ENCODE assay signal across 11 cellular contexts in genomic region chr9:89440548-89440947, GRCh38. TPM values are rescaled to one million over a fixed set of nuclear protein-coding genes. Genes with fewer than 3 reads are reported as not detected.
A peak's percentile ranks its signal among the peaks of the same experiment; 100 is the strongest.
DNase-seq lines count a peak whose midpoint lies in the region; ATAC-seq and TF ChIP-seq lines count a peak whose summit lies in the region.
"Had no signal": no experiment of that assay in that cellular context is flagged by ENCODE, and none has a peak within 500 bp of the region (broad histone marks: within the 10 kb centered on the region; RNA-seq: fewer than 3 reads in every experiment).

No MANE protein-coding gene starts in this region.

- H3K36me3 ChIP-seq in lower lobe of right lung = no peaks in the 10 kb centered on the region
- H3K36me3 ChIP-seq in vagina = no peaks in the 10 kb centered on the region
- H3K36me3 ChIP-seq in sigmoid colon = no peaks in the 10 kb centered on the region
- H3K36me3 ChIP-seq: pancreas had no signal

- DNase-seq in stimulated activated CD4-positive, alpha-beta T cell treated with anti-CD3 and anti-CD28 coated beads, Interleukin-4, amount 100 ng/mL, for 24 hours = peak; percentile 53
- DNase-seq in stimulated activated CD4-positive, alpha-beta T cell treated with anti-CD3 and anti-CD28 coated beads, Interleukin-2, amount 100 ng/mL, for 24 hours = no peak
- DNase-seq in lower lobe of right lung = peak; percentile 90
- DNase-seq in vagina (ENCODE audit: extremely low spot score in 2 of 2) = no peak
- no peak for DNase-seq in DMS153 (lab: John Stamatoyannopoulos, UW)
- DNase-seq in sigmoid colon = no peak
- DNase-seq in EL = no peak
- DNase-seq: COR-L47, KG1, pancreas had no signal

- peak overlapping the region; percentile 95 for H3K27ac Mint-ChIP-seq in activated naive CD4-positive, alpha-beta T cell treated with anti-CD3 and anti-CD28 coated beads, Interleukin-2, amount 50 U/mL, for 24 hours

- H3K9me3 Mint-ChIP-seq in activated naive CD4-positive, alpha-beta T cell treated with anti-CD3 and anti-CD28 coated beads, Interleukin-2, amount 50 U/mL, for 24 hours = no peaks in the 10 kb centered on the region

- 67% methylated on average over 7 of the region's 7 CpGs for WGBS in sigmoid colon, 2 donors

- no peak for TF ChIP-seq CTCF in lower lobe of right lung (IDR thresholded peaks at IDR 0.05)
- TF ChIP-seq CTCF in vagina (IDR thresholded peaks at IDR 0.05) = no peak
- TF ChIP-seq CTCF in sigmoid colon (IDR thresholded peaks at IDR 0.05) = no peak

- H3K36me3 Mint-ChIP-seq in activated naive CD4-positive, alpha-beta T cell treated with anti-CD3 and anti-CD28 coated beads, Interleukin-2, amount 50 U/mL, for 24 hours = peaks cover 10% of the 10 kb centered on the region

- peak overlapping the region; percentile 64 for H3K4me3 Mint-ChIP-seq in activated naive CD4-positive, alpha-beta T cell treated with anti-CD3 and anti-CD28 coated beads, Interleukin-2, amount 50 U/mL, for 24 hours

- no peaks in the 10 kb centered on the region for H3K27me3 ChIP-seq in lower lobe of right lung (ENCODE audit: low read depth)
- H3K27me3 ChIP-seq in vagina = no peaks in the 10 kb centered on the region
- H3K27me3 ChIP-seq in sigmoid colon = no peaks in the 10 kb centered on the region
- H3K27me3 ChIP-seq: pancreas had no signal

- H3K4me1 ChIP-seq in lower lobe of right lung (peaks cover 60% of the 10 kb centered on the region), vagina (peaks cover 61% of the 10 kb centered on the region), sigmoid colon (no peaks in the 10 kb centered on the region)
- H3K4me1 ChIP-seq: pancreas had no signal

- TF ChIP-seq POLR2A in vagina (IDR thresholded peaks at IDR 0.05) (no peak), sigmoid colon (IDR thresholded peaks at IDR 0.05) (no peak)

- H3K4me3 ChIP-seq in lower lobe of right lung = no peak overlapping the region
- peak overlapping the region in 1 of 2 donors; percentile 13 for H3K4me3 ChIP-seq in vagina
- H3K4me3 ChIP-seq in sigmoid colon = no peak overlapping the region
- H3K4me3 ChIP-seq: pancreas had no signal

- intact Hi-C loops in lower lobe of right lung (cut with DNase I) (no loop called here), vagina (cut with DNase I) (no loop called here), sigmoid colon (cut with DNase I) (no loop called here)

- no peak for TF ChIP-seq EP300 in sigmoid colon (IDR thresholded peaks at IDR 0.05)

- peaks cover 87% of the 10 kb centered on the region for H3K4me1 Mint-ChIP-seq in activated naive CD4-positive, alpha-beta T cell treated with anti-CD3 and anti-CD28 coated beads, Interleukin-2, amount 50 U/mL, for 24 hours

- H3K27ac ChIP-seq in lower lobe of right lung (peak overlapping the region; percentile 62), vagina (peak overlapping the region; percentile 57), sigmoid colon (no peak overlapping the region)
- H3K27ac ChIP-seq: pancreas had no signal

- ATAC-seq in lower lobe of right lung = peak; percentile 83 to 87

- no peaks in the 10 kb centered on the region for H3K27me3 Mint-ChIP-seq in activated naive CD4-positive, alpha-beta T cell treated with anti-CD3 and anti-CD28 coated beads, Interleukin-2, amount 50 U/mL, for 24 hours

- H3K9me3 ChIP-seq in lower lobe of right lung (no peaks in the 10 kb centered on the region), vagina (no peaks in the 10 kb centered on the region), sigmoid colon (no peaks in the 10 kb centered on the region)
- H3K9me3 ChIP-seq: pancreas had no signal

RNA-seq across cellular contexts. Expression of gene SEMA4D, which starts 57.4 kb away (rescaled TPM):
- 49.9 TPM for total RNA-seq in lower lobe of right lung
- total RNA-seq in vagina = 39.3 TPM
- 10 to 100 TPM in 1 of 4 donors, 1 to 10 TPM in 3; 4.6 to 13.0 (median 7.0) TPM for total RNA-seq in sigmoid colon
- 10 to 100 TPM in 1 of 3 donors, 1 to 10 TPM in 2; 1.4 to 35.1 (median 3.6) TPM for polyA plus RNA-seq in sigmoid colon

Comparison
In these comparisons a context has a peak if more than half of its experiments do, and no peak if none do; other contexts are left out.
1. DNase-seq: peak in stimulated activated CD4-positive, alpha-beta T cell treated with anti-CD3 and anti-CD28 coated beads, Interleukin-4, amount 100 ng/mL, for 24 hours (single experiment) and lower lobe of right lung (single experiment); none in stimulated activated CD4-positive, alpha-beta T cell treated with anti-CD3 and anti-CD28 coated beads, Interleukin-2, amount 100 ng/mL, for 24 hours (0 of 2), vagina (0 of 2), DMS153 (single experiment), sigmoid colon (single experiment) and EL (single experiment).
2. H3K27ac ChIP-seq: peak in lower lobe of right lung (single experiment) and vagina (single experiment); none in sigmoid colon (0 of 4).